In genomic region chr1:37807220-37807554, GRCh38 we compare ENCODE assay signal across 8 cellular contexts. TPM values are rescaled to one million over a fixed set of nuclear protein-coding genes. Genes with fewer than 3 reads are reported as not detected.
DNase-seq lines count a peak whose midpoint lies in the region; ATAC-seq and TF ChIP-seq lines count a peak whose summit lies in the region.

No MANE protein-coding gene starts in this region.

- intact Hi-C loops in A673 (cut with micrococcal nuclease; ENCODE audit: unreplicated experiment): loop anchor here (5.0 to 10.0 kb wide), 2 partner anchors 50 to 112 kb away; partner anchors contain the start of genes CDCA8 and MTF1
- intact Hi-C loops in mammary epithelial cell (cut with micrococcal nuclease): loop anchor here (1.0 to 10.0 kb wide), 2 partner anchors 52 to 188 kb away; partner anchors contain the start of genes MTF1 and SF3A3

- H3K9ac ChIP-seq in HUES48 (ENCODE audit: low read depth, low read length) (peak overlapping the region; percentile 75), mammary epithelial cell (ENCODE audit: insufficient read depth, low read length) (peak overlapping the region; percentile 72), mucosa of rectum (ENCODE audit: low read depth in 1 of 2, low read length in 2 of 2) (peak overlapping the region; percentile 64 to 86)

- BruUV-seq in A673 (replicated peaks; lab: Mats Ljungman, UMichigan): no TSS peak
- no TSS peak for BruUV-seq in mammary epithelial cell (replicated peaks; lab: Mats Ljungman, UMichigan)

- WGBS in mammary epithelial cell (ENCODE audit: low coverage, missing lambda C conversion rate): 0% methylated on average over 9 of the region's 9 CpGs

- no peak for ATAC-seq in HG03025 (IDR thresholded peaks at IDR 0.05; ENCODE audit: low FRiP score, unreplicated experiment)
- ATAC-seq in GM21381 (IDR thresholded peaks at IDR 0.05; ENCODE audit: unreplicated experiment): no peak
- ATAC-seq in HG03280 (IDR thresholded peaks at IDR 0.05; ENCODE audit: unreplicated experiment): no peak

- POLR2A ChIA-PET in A673 (lab: Charles Lee; ENCODE audit: low non-redundant PET): no interaction called here

- H3K27ac ChIP-seq in A673 (ENCODE audit: low read depth, low read length, poor library complexity, severe bottlenecking) (peak overlapping the region; percentile 86), HUES48 (ENCODE audit: low read depth, low read length) (peak overlapping the region; percentile 77), mammary epithelial cell (ENCODE audit: insufficient read depth, low read depth, low read length) (peak overlapping the region; percentile 60), mucosa of rectum (ENCODE audit: low read depth in 2 of 2, low read length in 2 of 2) (peak overlapping the region; percentile 86 to 87)

- H3K27me3 ChIP-seq in A673 (replicated peaks; ENCODE audit: insufficient read depth, low read depth, low read length, poor library complexity) (no peaks in the 10 kb centered on the region), HUES48 (ENCODE audit: control insufficient read depth, insufficient read depth, low read length) (no peaks in the 10 kb centered on the region), mammary epithelial cell (ENCODE audit: insufficient read depth, low read length) (no peaks in the 10 kb centered on the region), mucosa of rectum (ENCODE audit: control insufficient read depth in 2 of 2, insufficient read depth in 2 of 2, low read length in 2 of 2) (no peaks in the 10 kb centered on the region)

- peak overlapping the region; percentile 80 for H3K4me3 ChIP-seq in A673 (ENCODE audit: low read depth, low read length, poor library complexity, severe bottlenecking)
- peak overlapping the region; percentile 85 for H3K4me3 ChIP-seq in HUES48 (ENCODE audit: low read depth, low read length)
- peak overlapping the region; percentile 67 to 77 (median 70) for H3K4me3 ChIP-seq in mammary epithelial cell (replicated peaks in 1 of 3; ENCODE audit: insufficient read depth in 1 of 3, low read depth in 2 of 3, low read length in 3 of 3)
- H3K4me3 ChIP-seq in mucosa of rectum (ENCODE audit: low read length in 2 of 2): peak overlapping the region; percentile 75 to 92

- peak overlapping the region; percentile 83 for H3K4me2 ChIP-seq in mammary epithelial cell (ENCODE audit: insufficient read depth, low read depth, low read length)

- CTCF ChIA-PET in A673 (lab: Charles Lee) (no interaction called here), mammary epithelial cell (lab: Charles Lee; ENCODE audit: low non-redundant PET) (no interaction called here)

- dilution Hi-C loops in mammary epithelial cell (cut with HindIII; ENCODE audit: low sequenced_read_pairs): no loop called here

- H3K9me3 ChIP-seq in A673 (ENCODE audit: low read depth, low read length, poor library complexity, severe bottlenecking) (no peaks in the 10 kb centered on the region), HUES48 (ENCODE audit: control insufficient read depth, insufficient read depth, low read length) (no peaks in the 10 kb centered on the region), mammary epithelial cell (replicated peaks; ENCODE audit: insufficient read depth, low read length) (no peaks in the 10 kb centered on the region), mucosa of rectum (ENCODE audit: control insufficient read depth in 2 of 2, low read length in 2 of 2) (no peaks in the 10 kb centered on the region)

- H2AFZ ChIP-seq in mammary epithelial cell (ENCODE audit: low read depth, low read length): peak overlapping the region; percentile 63

- peaks cover 15% of the 10 kb centered on the region for H3K4me1 ChIP-seq in A673 (ENCODE audit: insufficient read depth, low read length, poor library complexity, severe bottlenecking)
- peaks cover 9% of the 10 kb centered on the region; the same call in 1 of the 2 replicates for H3K4me1 ChIP-seq in HUES48 (ENCODE audit: control insufficient read depth, insufficient read depth, low read length)
- H3K4me1 ChIP-seq in mammary epithelial cell (ENCODE audit: insufficient read depth, low read length): peaks cover 16% of the 10 kb centered on the region
- H3K4me1 ChIP-seq in mucosa of rectum (ENCODE audit: control insufficient read depth in 2 of 2, insufficient read depth in 2 of 2, low read length in 2 of 2): peaks cover 17 to 19% of the 10 kb centered on the region in 2 donors

- H4K20me1 ChIP-seq in mammary epithelial cell (ENCODE audit: insufficient read depth, low read length): no peaks in the 10 kb centered on the region

- peaks cover 74% of the 10 kb centered on the region for H3K79me2 ChIP-seq in mammary epithelial cell (ENCODE audit: insufficient read depth, low read length)

- TF ChIP-seq CTCF in A673 (conservative IDR thresholded peaks at IDR 0.05; ENCODE audit: low read depth, low read length) (no peak), mammary epithelial cell (conservative IDR thresholded peaks at IDR 0.05 in 1 of 2, IDR thresholded peaks at IDR 0.05 in 1 of 2; ENCODE audit: extremely low read depth in 1 of 2, insufficient read depth in 1 of 2, low read depth in 1 of 2, low read length in 2 of 2) (no peak)

- DNase-seq in A673 (ENCODE audit: low spot score) (no peak), mammary epithelial cell (no peak), COR-L47 (lab: John Stamatoyannopoulos, UW) (no peak)

- in situ Hi-C loops in mammary epithelial cell (cut with MboI; ENCODE audit: low sequenced_read_pairs in 2 of 2): no loop called here

- H3K36me3 ChIP-seq in A673 (ENCODE audit: insufficient read depth, low read length, poor library complexity, severe bottlenecking): peaks cover 45% of the 10 kb centered on the region
- peaks cover 55% of the 10 kb centered on the region for H3K36me3 ChIP-seq in HUES48 (ENCODE audit: control insufficient read depth, insufficient read depth, low read length)
- peaks cover 31% of the 10 kb centered on the region for H3K36me3 ChIP-seq in mammary epithelial cell (ENCODE audit: insufficient read depth, low read length)
- H3K36me3 ChIP-seq in mucosa of rectum (ENCODE audit: control insufficient read depth in 2 of 2, insufficient read depth in 2 of 2, low read length in 2 of 2): peaks cover 27 to 43% of the 10 kb centered on the region in 2 donors

RNA-seq across cellular contexts. Expression of gene C1orf122, which starts 0.4 kb away (rescaled TPM):
- 31.0 and 33.5 TPM in 2 replicates for total RNA-seq in A673 (2021)
- 10 to 100 TPM; 13.0 to 73.6 TPM for total RNA-seq in mammary epithelial cell
- polyA plus RNA-seq in mammary epithelial cell: 26.5 TPM
- polyA minus RNA-seq in mammary epithelial cell: 4.3 TPM

RNA-seq across cellular contexts. Expression of gene YRDC, which starts 0.8 kb away (rescaled TPM):
- total RNA-seq in A673 (2021) (30.4 and 38.5 TPM in 2 replicates), mammary epithelial cell (10 to 100 TPM; 18.0 to 27.7 TPM)
- 26.6 TPM for polyA plus RNA-seq in mammary epithelial cell
- polyA minus RNA-seq in mammary epithelial cell: 12.1 TPM

RNA-seq across cellular contexts. Expression of gene MANEAL, which starts 13.5 kb away (rescaled TPM):
- 5.9 and 7.3 TPM in 2 replicates for total RNA-seq in A673 (2021)
- total RNA-seq in mammary epithelial cell: 1 to 10 TPM in 1 of 2 donors, under 1 TPM in 1; 0.50 to 4.7 TPM
- polyA plus RNA-seq in mammary epithelial cell: 4.6 TPM
- polyA minus RNA-seq in mammary epithelial cell: 7.0 TPM

RNA-seq across cellular contexts. Expression of gene EPHA10, which starts 42.3 kb away (rescaled TPM):
- not detected in 2 replicates for total RNA-seq in A673 (2021)
- total RNA-seq in mammary epithelial cell: not detected
- not detected for polyA plus RNA-seq in mammary epithelial cell
- polyA minus RNA-seq in mammary epithelial cell: 1.1 TPM

RNA-seq across cellular contexts. Expression of gene MTF1, which starts 52.2 kb away (rescaled TPM):
- total RNA-seq in A673 (2021): 18.9 and 19.8 TPM in 2 replicates
- total RNA-seq in mammary epithelial cell: 10 to 100 TPM in 1 of 2 donors, 1 to 10 TPM in 1; 4.5 to 28.7 TPM
- polyA plus RNA-seq in mammary epithelial cell: 8.3 TPM
- 59.0 TPM for polyA minus RNA-seq in mammary epithelial cell
